8 cellular contexts compared by ENCODE assay signal in genomic region chr10:125158528-125159485, GRCh38. TPM values are rescaled to one million over a fixed set of nuclear protein-coding genes. Genes with fewer than 3 reads are reported as not detected.
DNase-seq lines count a peak whose midpoint lies in the region; FAIRE-seq and TF ChIP-seq lines count a peak whose summit lies in the region.

No MANE protein-coding gene starts in this region.

- H3K4me1 ChIP-seq in keratinocyte (ENCODE audit: control insufficient read depth, extremely low read depth, insufficient read depth, low read length) = peaks cover 25% of the 10 kb centered on the region
- peaks cover 2 to 4% of the 10 kb centered on the region in 2 donors for H3K4me1 ChIP-seq in small intestine (ENCODE audit: control insufficient read depth in 2 of 2, insufficient read depth in 1 of 2, low read depth in 1 of 2, low read length in 1 of 2)

- peaks cover 3% of the 10 kb centered on the region for H4K20me1 ChIP-seq in keratinocyte (ENCODE audit: control insufficient read depth, extremely low read depth, insufficient read depth, low read length)

- H3K36me3 ChIP-seq in keratinocyte (ENCODE audit: control insufficient read depth in 2 of 2, extremely low read depth in 1 of 2, insufficient read depth in 2 of 2, low read length in 2 of 2) = no peaks in the 10 kb centered on the region
- H3K36me3 ChIP-seq in small intestine (ENCODE audit: control insufficient read depth in 2 of 2, insufficient read depth in 2 of 2, low read length in 2 of 2) = no peaks in the 10 kb centered on the region

- H3K27me3 ChIP-seq in keratinocyte (ENCODE audit: control insufficient read depth, extremely low read depth, insufficient read depth, low read length) (no peaks in the 10 kb centered on the region), small intestine (ENCODE audit: control insufficient read depth in 2 of 2, insufficient read depth in 2 of 2, low read length in 2 of 2) (no peaks in the 10 kb centered on the region)

- H3K9me1 ChIP-seq in keratinocyte (ENCODE audit: control insufficient read depth, extremely low read depth, insufficient read depth, low read length) = no peaks in the 10 kb centered on the region

- H3K4me3 Mint-ChIP-seq in activated T-cell treated with anti-CD3 and anti-CD28 coated beads, Interleukin-2, amount 50 U/mL, for 24 hours = peak overlapping the region; percentile 66

- peak overlapping the region; percentile 89 for H3K4me2 ChIP-seq in keratinocyte (ENCODE audit: control insufficient read depth, extremely low read depth, insufficient read depth, low read depth, low read length)

- 0 to 1% (median 0%) methylated on average over 47 to 117 of the region's 117 CpGs for WGBS in small intestine, 3 donors

- no peak for DNase-seq in activated T-cell treated with anti-CD3 and anti-CD28 coated beads, Interleukin-2, amount 50 U/mL, for 24 hours
- DNase-seq in activated T-cell treated with anti-CD3 and anti-CD28 coated beads for 4 hours (no peak), NOMO-1 treated with DMSO at 0.1 percent for 48 hours (lab: John Stamatoyannopoulos, UW; ENCODE audit: unreplicated experiment) (peak; percentile 28), caudate nucleus (lab: John Stamatoyannopoulos, UW) (peak in 41 of 61 donors; percentile 12 to 71 (median 39)), keratinocyte (ENCODE audit: low read depth, low spot score) (no peak), small intestine (peak; percentile 65), cerebellar nuclear complex (lab: John Stamatoyannopoulos, UW) (no peak), T-helper 9 cell (no peak)

- H3K4me3 ChIP-seq in keratinocyte (ENCODE audit: control insufficient read depth in 2 of 3, extremely low read depth in 1 of 3, insufficient read depth in 2 of 3, low read depth in 1 of 3, low read length in 3 of 3) = peak overlapping the region; percentile 73 to 91 (median 91)
- peak overlapping the region; percentile 71 to 85 for H3K4me3 ChIP-seq in small intestine (ENCODE audit: low read depth in 1 of 2, low read length in 2 of 2)

- no peak for FAIRE-seq in keratinocyte (lab: Jason Lieb, UNC)
- no peak for FAIRE-seq in small intestine (lab: Jason Lieb, UNC)

- H3K4me1 Mint-ChIP-seq in activated T-cell treated with anti-CD3 and anti-CD28 coated beads, Interleukin-2, amount 50 U/mL, for 24 hours (ENCODE audit: low read depth) = peaks cover 4% of the 10 kb centered on the region

- no peaks in the 10 kb centered on the region for H3K9me3 Mint-ChIP-seq in activated T-cell treated with anti-CD3 and anti-CD28 coated beads, Interleukin-2, amount 50 U/mL, for 24 hours

- TF ChIP-seq CTCF in keratinocyte (optimal IDR thresholded peaks at IDR 0.05 in 1 of 3, IDR thresholded peaks at IDR 0.05 in 1 of 3, conservative IDR thresholded peaks at IDR 0.05 in 1 of 3; ENCODE audit: extremely low read depth in 1 of 3, insufficient read depth in 2 of 3, low read length in 3 of 3) = no peak

- H3K27ac ChIP-seq in caudate nucleus (ENCODE audit: low read depth, low read length) = peak overlapping the region; percentile 56
- H3K27ac ChIP-seq in keratinocyte (ENCODE audit: control insufficient read depth, insufficient read depth, low read length) = peak overlapping the region; percentile 79
- peak overlapping the region; percentile 98 to 99 for H3K27ac ChIP-seq in small intestine (ENCODE audit: low read depth in 1 of 2, low read length in 1 of 2)

- peak overlapping the region; percentile 87 for H3K9ac ChIP-seq in keratinocyte (ENCODE audit: control insufficient read depth, extremely low read depth, insufficient read depth, low read length)

- peak overlapping the region; percentile 5 for H2AFZ ChIP-seq in keratinocyte (ENCODE audit: control insufficient read depth, low read length)

- no peak overlapping the region for H3K27ac Mint-ChIP-seq in activated T-cell treated with anti-CD3 and anti-CD28 coated beads, Interleukin-2, amount 50 U/mL, for 24 hours

- H3K27me3 Mint-ChIP-seq in activated T-cell treated with anti-CD3 and anti-CD28 coated beads, Interleukin-2, amount 50 U/mL, for 24 hours = peaks cover 70% of the 10 kb centered on the region

- H3K36me3 Mint-ChIP-seq in activated T-cell treated with anti-CD3 and anti-CD28 coated beads, Interleukin-2, amount 50 U/mL, for 24 hours (ENCODE audit: low read depth) = no peaks in the 10 kb centered on the region

- H3K9me3 ChIP-seq in keratinocyte (ENCODE audit: control insufficient read depth, low read depth, low read length) (no peaks in the 10 kb centered on the region), small intestine (ENCODE audit: control insufficient read depth, low read depth) (no peaks in the 10 kb centered on the region)

- dilution Hi-C loops in keratinocyte (cut with MboI; ENCODE audit: extremely low pct_ligation_motif_present, low sequenced_read_pairs) = no loop called here

- peaks cover 58% of the 10 kb centered on the region for H3K79me2 ChIP-seq in keratinocyte (ENCODE audit: control insufficient read depth, insufficient read depth, low read length)

RNA-seq across cellular contexts. Expression of gene CTBP2, which starts 1.6 kb away (rescaled TPM):
- polyA plus RNA-seq in keratinocyte (64.4 to 116 TPM (median 76.0 TPM) in 3 replicates), small intestine (10 to 100 TPM; 38.1 to 52.6 (median 45.6) TPM)
- polyA plus RNA-seq in keratinocyte (2011; ENCODE audit: low read depth) = 23.8 TPM
- 65.8 and 80.6 TPM in 2 replicates for polyA plus RNA-seq in keratinocyte (2011; cell fraction: cytosol; rRNA removed)
- 92.7 and 95.9 TPM in 2 replicates for polyA plus RNA-seq in keratinocyte (2011; cell fraction: nucleus; rRNA removed)
- 37.8 and 86.0 TPM in 2 replicates for polyA plus RNA-seq in keratinocyte (2012; ENCODE audit: low replicate concordance)
- 78.7 to 223 TPM (median 113 TPM) in 3 replicates for polyA minus RNA-seq in keratinocyte
- 139 TPM for polyA minus RNA-seq in keratinocyte (2011; cell fraction: cytosol; rRNA and poly(A)+ RNA removed)
- polyA minus RNA-seq in keratinocyte (2011; cell fraction: nucleus; rRNA and poly(A)+ RNA removed) = 72.5 and 86.6 TPM in 2 replicates

Comparison
In these comparisons a context has a peak if more than half of its experiments do, and no peak if none do; other contexts are left out.
1. DNase-seq: peak in NOMO-1 treated with DMSO at 0.1 percent for 48 hours (single experiment), caudate nucleus (41 of 61) and small intestine (single experiment); none in activated T-cell treated with anti-CD3 and anti-CD28 coated beads, Interleukin-2, amount 50 U/mL, for 24 hours (single experiment), activated T-cell treated with anti-CD3 and anti-CD28 coated beads for 4 hours (single experiment), keratinocyte (single experiment), cerebellar nuclear complex (0 of 2) and T-helper 9 cell (single experiment).
2. Peak in every context shown above with its lines, with median percentiles within 50 percentile points of each other: H3K27ac ChIP-seq.